1 cellular context compared by ENCODE assay signal in the genomic region with DNA sequence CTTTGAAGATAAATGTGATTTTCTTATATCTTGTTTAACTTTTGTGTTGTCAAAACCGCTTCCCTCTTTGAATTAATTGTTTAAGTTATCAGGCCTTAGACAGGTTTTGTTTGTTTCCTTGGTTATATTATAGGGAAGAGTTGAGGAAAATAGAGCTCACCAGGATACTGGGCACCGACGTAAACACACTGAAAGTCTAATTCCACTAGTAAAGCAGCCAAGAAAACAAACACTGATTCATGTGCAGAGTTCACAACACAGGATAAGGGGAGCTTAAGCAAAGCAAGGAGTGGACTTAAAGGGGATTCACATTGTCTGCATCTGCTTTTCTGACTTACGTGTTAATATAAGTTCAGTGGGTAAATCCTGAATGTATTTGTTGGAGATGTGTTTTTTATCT.
TF ChIP-seq lines count a peak whose summit lies in the region.

No MANE protein-coding gene starts in this region.

TF ChIP-seq in GM23338, 12 proteins besides CTCF, POLR2A, EP300 and RAD21 (continued from another document):
- TF ChIP-seq, protein P1, sequence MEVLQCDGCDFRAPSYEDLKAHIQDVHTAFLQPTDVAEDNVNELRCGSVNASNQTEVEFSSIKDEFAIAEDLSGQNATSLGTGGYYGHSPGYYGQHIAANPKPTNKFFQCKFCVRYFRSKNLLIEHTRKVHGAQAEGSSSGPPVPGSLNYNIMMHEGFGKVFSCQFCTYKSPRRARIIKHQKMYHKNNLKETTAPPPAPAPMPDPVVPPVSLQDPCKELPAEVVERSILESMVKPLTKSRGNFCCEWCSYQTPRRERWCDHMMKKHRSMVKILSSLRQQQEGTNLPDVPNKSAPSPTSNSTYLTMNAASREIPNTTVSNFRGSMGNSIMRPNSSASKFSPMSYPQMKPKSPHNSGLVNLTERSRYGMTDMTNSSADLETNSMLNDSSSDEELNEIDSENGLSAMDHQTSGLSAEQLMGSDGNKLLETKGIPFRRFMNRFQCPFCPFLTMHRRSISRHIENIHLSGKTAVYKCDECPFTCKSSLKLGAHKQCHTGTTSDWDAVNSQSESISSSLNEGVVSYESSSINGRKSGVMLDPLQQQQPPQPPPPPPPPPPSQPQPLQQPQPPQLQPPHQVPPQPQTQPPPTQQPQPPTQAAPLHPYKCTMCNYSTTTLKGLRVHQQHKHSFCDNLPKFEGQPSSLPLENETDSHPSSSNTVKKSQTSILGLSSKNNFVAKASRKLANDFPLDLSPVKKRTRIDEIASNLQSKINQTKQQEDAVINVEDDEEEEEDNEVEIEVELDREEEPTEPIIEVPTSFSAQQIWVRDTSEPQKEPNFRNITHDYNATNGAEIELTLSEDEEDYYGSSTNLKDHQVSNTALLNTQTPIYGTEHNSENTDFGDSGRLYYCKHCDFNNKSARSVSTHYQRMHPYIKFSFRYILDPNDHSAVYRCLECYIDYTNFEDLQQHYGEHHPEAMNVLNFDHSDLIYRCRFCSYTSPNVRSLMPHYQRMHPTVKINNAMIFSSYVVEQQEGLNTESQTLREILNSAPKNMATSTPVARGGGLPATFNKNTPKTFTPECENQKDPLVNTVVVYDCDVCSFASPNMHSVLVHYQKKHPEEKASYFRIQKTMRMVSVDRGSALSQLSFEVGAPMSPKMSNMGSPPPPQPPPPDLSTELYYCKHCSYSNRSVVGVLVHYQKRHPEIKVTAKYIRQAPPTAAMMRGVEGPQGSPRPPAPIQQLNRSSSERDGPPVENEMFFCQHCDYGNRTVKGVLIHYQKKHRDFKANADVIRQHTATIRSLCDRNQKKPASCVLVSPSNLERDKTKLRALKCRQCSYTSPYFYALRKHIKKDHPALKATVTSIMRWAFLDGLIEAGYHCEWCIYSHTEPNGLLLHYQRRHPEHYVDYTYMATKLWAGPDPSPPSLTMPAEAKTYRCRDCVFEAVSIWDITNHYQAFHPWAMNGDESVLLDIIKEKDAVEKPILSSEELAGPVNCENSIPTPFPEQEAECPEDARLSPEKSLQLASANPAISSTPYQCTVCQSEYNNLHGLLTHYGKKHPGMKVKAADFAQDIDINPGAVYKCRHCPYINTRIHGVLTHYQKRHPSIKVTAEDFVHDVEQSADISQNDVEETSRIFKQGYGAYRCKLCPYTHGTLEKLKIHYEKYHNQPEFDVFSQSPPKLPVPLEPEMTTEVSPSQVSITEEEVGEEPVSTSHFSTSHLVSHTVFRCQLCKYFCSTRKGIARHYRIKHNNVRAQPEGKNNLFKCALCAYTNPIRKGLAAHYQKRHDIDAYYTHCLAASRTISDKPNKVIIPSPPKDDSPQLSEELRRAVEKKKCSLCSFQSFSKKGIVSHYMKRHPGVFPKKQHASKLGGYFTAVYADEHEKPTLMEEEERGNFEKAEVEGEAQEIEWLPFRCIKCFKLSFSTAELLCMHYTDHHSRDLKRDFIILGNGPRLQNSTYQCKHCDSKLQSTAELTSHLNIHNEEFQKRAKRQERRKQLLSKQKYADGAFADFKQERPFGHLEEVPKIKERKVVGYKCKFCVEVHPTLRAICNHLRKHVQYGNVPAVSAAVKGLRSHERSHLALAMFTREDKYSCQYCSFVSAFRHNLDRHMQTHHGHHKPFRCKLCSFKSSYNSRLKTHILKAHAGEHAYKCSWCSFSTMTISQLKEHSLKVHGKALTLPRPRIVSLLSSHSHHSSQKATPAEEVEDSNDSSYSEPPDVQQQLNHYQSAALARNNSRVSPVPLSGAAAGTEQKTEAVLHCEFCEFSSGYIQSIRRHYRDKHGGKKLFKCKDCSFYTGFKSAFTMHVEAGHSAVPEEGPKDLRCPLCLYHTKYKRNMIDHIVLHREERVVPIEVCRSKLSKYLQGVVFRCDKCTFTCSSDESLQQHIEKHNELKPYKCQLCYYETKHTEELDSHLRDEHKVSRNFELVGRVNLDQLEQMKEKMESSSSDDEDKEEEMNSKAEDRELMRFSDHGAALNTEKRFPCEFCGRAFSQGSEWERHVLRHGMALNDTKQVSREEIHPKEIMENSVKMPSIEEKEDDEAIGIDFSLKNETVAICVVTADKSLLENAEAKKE (CRISPR knock-in tag; IDR thresholded peaks at IDR 0.05), result no peak
- TF ChIP-seq ZNF331 (CRISPR knock-in tag; IDR thresholded peaks at IDR 0.05; ENCODE audit: low read depth), result no peak
- TF ChIP-seq NANOG (IDR thresholded peaks at IDR 0.05; ENCODE audit: borderline replicate concordance), result no peak
- no peak for TF ChIP-seq EZH2 (IDR thresholded peaks at IDR 0.05; ENCODE audit: low read depth, unreplicated experiment)
